9 cellular contexts compared by ENCODE assay signal in the genomic region with DNA sequence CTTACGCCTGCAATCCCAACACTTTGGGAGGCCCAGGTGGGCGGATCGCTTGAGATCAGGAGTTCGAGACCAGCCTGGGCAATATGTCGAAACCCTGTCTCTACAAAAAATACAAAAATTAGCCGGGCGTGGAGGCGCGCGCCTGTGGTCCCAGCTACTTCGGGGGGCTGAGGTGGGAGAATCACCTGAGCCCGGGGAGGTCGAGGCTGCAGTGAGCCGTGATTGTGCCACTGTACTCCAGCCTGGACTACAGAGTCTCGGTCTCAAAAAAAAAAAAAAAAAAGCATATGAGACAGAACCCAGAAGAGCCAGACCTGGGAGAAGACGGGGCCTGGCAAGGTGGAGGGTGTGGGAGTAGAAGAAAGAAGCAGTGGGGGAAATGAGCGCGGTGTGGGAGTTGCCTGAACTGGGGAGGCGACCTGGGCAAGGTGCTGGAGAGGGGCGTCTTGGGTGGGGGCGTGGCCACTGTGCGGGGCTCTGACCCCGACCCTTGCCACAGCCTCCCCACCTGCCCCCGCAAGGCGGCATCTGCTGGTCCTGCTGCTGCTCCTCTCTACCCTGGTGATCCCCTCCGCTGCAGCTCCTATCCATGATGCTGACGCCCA. TPM values are rescaled to one million over a fixed set of nuclear protein-coding genes. Genes with fewer than 3 reads are reported as not detected.
DNase-seq lines count a peak whose midpoint lies in the region; FAIRE-seq and TF ChIP-seq lines count a peak whose summit lies in the region.
"Had no signal": no experiment of that assay in that cellular context is flagged by ENCODE, and none has a peak within 500 bp of the region (broad histone marks: within the 10 kb centered on the region; RNA-seq: fewer than 3 reads in every experiment).

No MANE protein-coding gene starts in this region.

- H3K36me3 ChIP-seq in BE2C (no peaks in the 10 kb centered on the region), Peyer's patch (no peaks in the 10 kb centered on the region), left ventricle myocardium inferior (peaks cover 6% of the 10 kb centered on the region)

- H3K4me3 ChIP-seq in BE2C (ENCODE audit: low read depth, low read length) (peak overlapping the region; percentile 41), Peyer's patch (peak overlapping the region; percentile 17 to 51 (median 28)), left ventricle myocardium inferior (peak overlapping the region; percentile 85)

- H3K4me1 ChIP-seq in BE2C, result no peaks in the 10 kb centered on the region
- H3K4me1 ChIP-seq in Peyer's patch, result peaks cover 0 to 15% (median 6%) of the 10 kb centered on the region in 4 donors
- peaks cover 26% of the 10 kb centered on the region for H3K4me1 ChIP-seq in left ventricle myocardium inferior

- intact Hi-C loops in left ventricle myocardium inferior (cut with micrococcal nuclease) (no loop called here), posterior vena cava (cut with DNase I) (no loop called here)

- no peak for TF ChIP-seq CTCF in BE2C (IDR thresholded peaks at IDR 0.05; ENCODE audit: low read depth, low read length)
- TF ChIP-seq CTCF in Peyer's patch (IDR thresholded peaks at IDR 0.05), result no peak
- TF ChIP-seq CTCF in left ventricle myocardium inferior (IDR thresholded peaks at IDR 0.05; ENCODE audit: borderline replicate concordance), result no peak

- no peak for TF ChIP-seq POLR2A in Peyer's patch (IDR thresholded peaks at IDR 0.05)

- FAIRE-seq in RCC 7860 (lab: Jason Lieb, UNC), result no peak

- H3K9me3 ChIP-seq in BE2C (peaks cover 2% of the 10 kb centered on the region; the same call in 1 of the 2 replicates), Peyer's patch (peaks cover 0 to 4% (median 0%) of the 10 kb centered on the region in 4 donors), left ventricle myocardium inferior (replicated peaks) (peaks cover 11% of the 10 kb centered on the region)

- no peak for DNase-seq in BE2C
- no peak for DNase-seq in Peyer's patch
- no peak for DNase-seq in left ventricle myocardium inferior
- DNase-seq in posterior vena cava (ENCODE audit: low spot score), result peak; percentile 80
- no peak for DNase-seq in AG08396 (ENCODE audit: low spot score)
- DNase-seq in DMS153 (lab: John Stamatoyannopoulos, UW), result no peak
- no peak for DNase-seq in RCC 7860 (ENCODE audit: low spot score)
- no peak for DNase-seq in NCI-H1092 treated with DMSO at 0.1 percent for 48 hours (lab: John Stamatoyannopoulos, UW)

- H3K27me3 ChIP-seq in BE2C, result peaks cover 17% of the 10 kb centered on the region
- H3K27me3 ChIP-seq in Peyer's patch, result no peaks in the 10 kb centered on the region
- no peaks in the 10 kb centered on the region for H3K27me3 ChIP-seq in left ventricle myocardium inferior (ENCODE audit: low read depth)

- H3K27ac ChIP-seq in Peyer's patch (peak overlapping the region; percentile 20 to 84 (median 34)), left ventricle myocardium inferior (replicated peaks) (peak overlapping the region; percentile 96)

RNA-seq across cellular contexts. Expression of a gene that starts 0.5 kb away (rescaled TPM):
- not detected for polyA plus RNA-seq in BE2C (2012; ENCODE audit: insufficient read depth, insufficient read length, low read depth)
- total RNA-seq in Peyer's patch (not detected), left ventricle myocardium inferior (not detected), posterior vena cava (not detected)

RNA-seq across cellular contexts. Expression of a gene that starts 2.0 kb away (rescaled TPM):
- polyA plus RNA-seq in BE2C (2012; ENCODE audit: insufficient read depth, insufficient read length, low read depth), result 2.3 TPM
- total RNA-seq in Peyer's patch (10 to 100 TPM in 1 of 4 donors, 1 to 10 TPM in 3; 1.2 to 28.1 (median 7.9) TPM), left ventricle myocardium inferior (44.1 TPM), posterior vena cava (10 to 100 TPM; 31.0 to 32.4 TPM)

RNA-seq across cellular contexts. Expression of a gene that starts 23.9 kb away (rescaled TPM):
- not detected for polyA plus RNA-seq in BE2C (2012; ENCODE audit: insufficient read depth, insufficient read length, low read depth)
- not detected for total RNA-seq in Peyer's patch
- total RNA-seq in left ventricle myocardium inferior, result not detected
- total RNA-seq in posterior vena cava, result not detected
- total RNA-seq: subcutaneous adipose tissue had no signal

RNA-seq across cellular contexts. Expression of a gene that starts 29.0 kb away (rescaled TPM):
- polyA plus RNA-seq in BE2C (2012; ENCODE audit: insufficient read depth, insufficient read length, low read depth), result 1.2 TPM
- total RNA-seq in Peyer's patch (100 to 1,000 TPM in 1 of 4 donors, 10 to 100 TPM in 3; 12.3 to 203 (median 48.4) TPM), left ventricle myocardium inferior (3.7 TPM), posterior vena cava (10 to 100 TPM; 11.5 to 19.6 TPM)

RNA-seq across cellular contexts. Expression of a gene that starts 39.2 kb away (rescaled TPM):
- 0.74 TPM for polyA plus RNA-seq in BE2C (2012; ENCODE audit: insufficient read depth, insufficient read length, low read depth)
- total RNA-seq in Peyer's patch, result 1 to 10 TPM in 1 of 4 donors, under 1 TPM in 1, not detected in 2; 0.27 to 5.8 TPM
- 1.1 TPM for total RNA-seq in left ventricle myocardium inferior
- total RNA-seq in posterior vena cava, result 1 to 10 TPM; 1.7 to 2.6 TPM

Comparison
In these comparisons a context has a peak if more than half of its experiments do, and no peak if none do; other contexts are left out.
1. H3K4me3 ChIP-seq: peak in every context shown above with its lines; median percentile 85 in left ventricle myocardium inferior; 41 in BE2C; 28 in Peyer's patch.